In genomic region chr19:48617146-48617937, GRCh38 we compare ENCODE assay signal across 8 cellular contexts. TPM values are rescaled to one million over a fixed set of nuclear protein-coding genes. Genes with fewer than 3 reads are reported as not detected.
A peak's percentile ranks its signal among the peaks of the same experiment; 100 is the strongest.
DNase-seq lines count a peak whose midpoint lies in the region; ATAC-seq, FAIRE-seq and TF ChIP-seq lines count a peak whose summit lies in the region.

No MANE protein-coding gene starts in this region.

- H2AFZ ChIP-seq in OCI-LY7 (ENCODE audit: low read length): no peak overlapping the region

- ATAC-seq in pancreas: no peak

- H3K4me1 ChIP-seq in OCI-LY7 (ENCODE audit: insufficient read depth, low read length, poor library complexity, severe bottlenecking): peaks cover 49% of the 10 kb centered on the region
- peaks cover 8 to 22% (median 12%) of the 10 kb centered on the region in 3 donors for H3K4me1 ChIP-seq in pancreas

- peak overlapping the region; percentile 93 for H3K4me2 ChIP-seq in OCI-LY7 (ENCODE audit: low read length)

- DNase-seq in ELF-1 (ENCODE audit: low read depth, low spot score) (peak; percentile 39), OCI-LY7 (ENCODE audit: low spot score) (no peak), epithelial cell of proximal tubule (ENCODE audit: low read depth) (no peak), pancreas (peak in 4 of 6 donors; percentile 35 to 60 (median 48)), cerebellar nuclear complex (lab: John Stamatoyannopoulos, UW) (no peak), NCI-H2029 treated with DMSO at 0.1 percent for 48 hours (lab: John Stamatoyannopoulos, UW) (no peak), SIG-M5 (lab: John Stamatoyannopoulos, UW) (no peak), NCI-H510A (lab: John Stamatoyannopoulos, UW) (no peak)

- no peaks in the 10 kb centered on the region for H3K27me3 ChIP-seq in pancreas

- POLR2A ChIA-PET in OCI-LY7 (lab: Charles Lee): interaction anchor here (1.0 kb wide), 1 partner anchor 17 kb away, joined by 3 read pairs; no protein-coding TSS in a partner anchor

- CTCF ChIA-PET in OCI-LY7 (lab: Charles Lee; ENCODE audit: unreplicated experiment): no interaction called here

- BruUV-seq in OCI-LY7 (replicated peaks; lab: Mats Ljungman, UMichigan): no TSS peak

- H3K4me3 ChIP-seq in OCI-LY7 (ENCODE audit: low read depth, low read length, poor library complexity, severe bottlenecking) (peak overlapping the region; percentile 88), epithelial cell of proximal tubule (ENCODE audit: low read depth, low read length) (peak overlapping the region; percentile 96), pancreas (peak overlapping the region; percentile 63 to 93 (median 76))

- peaks cover 67% of the 10 kb centered on the region for H3K36me3 ChIP-seq in OCI-LY7 (ENCODE audit: insufficient read depth, low read length)
- peaks cover 0 to 24% (median 22%) of the 10 kb centered on the region in 3 donors for H3K36me3 ChIP-seq in pancreas

- H4K20me1 ChIP-seq in OCI-LY7 (ENCODE audit: insufficient read depth, low read length): peaks cover 27% of the 10 kb centered on the region

- TF ChIP-seq CTCF in OCI-LY7 (conservative IDR thresholded peaks at IDR 0.05; ENCODE audit: low read length) (no peak), epithelial cell of proximal tubule (conservative IDR thresholded peaks at IDR 0.05; ENCODE audit: low read depth, low read length) (no peak), pancreas (IDR thresholded peaks at IDR 0.05) (no peak)

- 38 to 45% methylated on average over 18 of the region's 18 CpGs for WGBS in pancreas, 2 donors

- H3K9me2 ChIP-seq in OCI-LY7 (ENCODE audit: insufficient read depth, low read length): no peaks in the 10 kb centered on the region

- no peaks in the 10 kb centered on the region for H3K9me3 ChIP-seq in OCI-LY7 (ENCODE audit: low read length)
- H3K9me3 ChIP-seq in pancreas: no peaks in the 10 kb centered on the region

- H3K27ac ChIP-seq in OCI-LY7 (ENCODE audit: low read depth, low read length, poor library complexity, severe bottlenecking) (peak overlapping the region; percentile 72), pancreas (no peak overlapping the region)

- intact Hi-C loops in OCI-LY7 (cut with micrococcal nuclease; ENCODE audit: unreplicated experiment) (no loop called here), pancreas (cut with DNase I) (no loop called here)

- no peak for FAIRE-seq in pancreas (lab: Jason Lieb, UNC)

- H3K79me2 ChIP-seq in OCI-LY7 (ENCODE audit: insufficient read depth, low read depth, low read length): peaks cover 41% of the 10 kb centered on the region

RNA-seq across cellular contexts. Expression of gene RPL18, which starts 1.6 kb away (rescaled TPM):
- 3,527 and 5,064 TPM in 2 replicates for total RNA-seq in OCI-LY7 (2014; rRNA removed; shearing (Covaris generic))
- total RNA-seq in OCI-LY7 (2022) (1,333 and 1,494 TPM in 2 replicates), epithelial cell of proximal tubule (2,819 and 2,927 TPM in 2 replicates), pancreas (1,000 to 10,000 TPM in 4 of 6 donors, 100 to 1,000 TPM in 2; 881 to 1,605 (median 1,071) TPM)
- polyA plus RNA-seq in pancreas: 1,000 to 10,000 TPM; 1,358 to 2,344 TPM

RNA-seq across cellular contexts. Expression of gene SPHK2, which starts 2.0 kb away (rescaled TPM):
- 12.4 and 18.2 TPM in 2 replicates for total RNA-seq in OCI-LY7 (2014; rRNA removed; shearing (Covaris generic))
- 33.3 and 34.8 TPM in 2 replicates for total RNA-seq in OCI-LY7 (2022)
- total RNA-seq in epithelial cell of proximal tubule: 13.0 and 14.5 TPM in 2 replicates
- 10 to 100 TPM in 1 of 6 donors, 1 to 10 TPM in 5; 4.3 to 11.0 (median 6.6) TPM for total RNA-seq in pancreas
- 10 to 100 TPM; 15.9 to 24.0 TPM for polyA plus RNA-seq in pancreas

RNA-seq across cellular contexts. Expression of gene FAM83E, which starts 2.5 kb away (rescaled TPM):
- total RNA-seq in OCI-LY7 (2014; rRNA removed; shearing (Covaris generic)): 3.7 and 6.2 TPM in 2 replicates
- total RNA-seq in OCI-LY7 (2022) (3.0 and 5.6 TPM in 2 replicates), epithelial cell of proximal tubule (0.14 and 0.40 TPM in 2 replicates), pancreas (1 to 10 TPM; 1.2 to 2.9 (median 2.6) TPM)
- 1 to 10 TPM; 1.8 to 3.4 TPM for polyA plus RNA-seq in pancreas

RNA-seq across cellular contexts. Expression of gene SPACA4, which starts 10.8 kb away (rescaled TPM):
- not detected in 2 replicates for total RNA-seq in OCI-LY7 (2014; rRNA removed; shearing (Covaris generic))
- not detected in 2 replicates for total RNA-seq in OCI-LY7 (2022)
- not detected in 2 replicates for total RNA-seq in epithelial cell of proximal tubule
- not detected for total RNA-seq in pancreas
- under 1 TPM in 1 of 2 donors, not detected in 1; 0.12 TPM for polyA plus RNA-seq in pancreas

RNA-seq across cellular contexts. Expression of gene DBP, which starts 19.8 kb away (rescaled TPM):
- total RNA-seq in OCI-LY7 (2014; rRNA removed; shearing (Covaris generic)): 20.8 and 35.6 TPM in 2 replicates
- total RNA-seq in OCI-LY7 (2022) (15.7 and 19.0 TPM in 2 replicates), epithelial cell of proximal tubule (1.3 and 5.9 TPM in 2 replicates), pancreas (1 to 10 TPM; 3.3 to 8.3 (median 6.5) TPM)
- polyA plus RNA-seq in pancreas: 10 to 100 TPM in 1 of 2 donors, 1 to 10 TPM in 1; 4.7 to 11.4 TPM

Comparison
In these comparisons a context has a peak if more than half of its experiments do, and no peak if none do; other contexts are left out.
1. DNase-seq: peak in ELF-1 (single experiment) and pancreas (4 of 6); none in OCI-LY7 (single experiment), epithelial cell of proximal tubule (single experiment), cerebellar nuclear complex (0 of 2), NCI-H2029 treated with DMSO at 0.1 percent for 48 hours (single experiment), SIG-M5 (single experiment) and NCI-H510A (single experiment).
2. Peak in every context shown above with its lines, with median percentiles within 50 percentile points of each other: H3K4me3 ChIP-seq.